ENCODE assay signal across 7 cellular contexts in the genomic region with DNA sequence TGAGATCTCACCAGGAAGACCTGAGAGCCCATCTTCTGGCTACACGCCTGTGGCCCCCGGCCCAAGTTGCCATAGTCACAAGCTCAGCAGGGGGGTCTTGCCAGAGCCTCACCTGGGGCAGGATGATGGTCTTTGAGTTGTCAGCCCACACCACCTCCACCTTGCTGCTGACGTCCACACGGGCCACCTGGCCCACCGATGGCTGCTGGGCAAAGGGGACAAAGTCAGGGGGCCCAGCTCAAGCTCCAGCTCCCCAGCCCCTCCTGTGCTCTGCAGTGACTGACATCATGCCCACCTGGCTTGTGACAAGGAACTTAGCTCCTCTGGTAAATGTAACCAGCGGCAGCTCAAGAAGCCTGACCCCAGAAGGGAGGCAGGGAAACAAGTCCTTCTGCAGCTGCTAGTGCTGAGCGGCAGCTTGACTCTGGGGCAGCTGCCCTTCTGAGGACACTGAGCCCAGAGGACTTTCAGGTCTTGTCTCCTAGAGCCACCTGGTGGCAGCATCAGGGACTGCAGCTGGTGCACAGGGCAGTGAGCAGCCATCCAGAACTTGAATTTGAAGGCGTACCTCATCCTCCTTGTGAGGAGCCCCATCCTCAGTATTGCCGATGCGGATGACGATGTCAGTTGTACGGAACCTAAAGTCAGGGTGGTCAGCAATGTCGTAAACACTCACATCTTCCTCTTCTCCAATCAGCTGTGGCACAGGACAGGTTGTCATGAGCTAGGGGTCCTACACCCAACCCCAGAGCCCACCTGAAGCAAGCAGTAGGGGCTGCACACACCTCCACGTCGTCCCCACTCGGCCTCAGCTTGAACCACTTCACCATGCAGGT. TPM values are rescaled to one million over a fixed set of nuclear protein-coding genes. Genes with fewer than 3 reads are reported as not detected.
DNase-seq lines count a peak whose midpoint lies in the region; ATAC-seq, FAIRE-seq and TF ChIP-seq lines count a peak whose summit lies in the region.

No MANE protein-coding gene starts in this region.

- H3K9ac ChIP-seq in astrocyte (ENCODE audit: low read length): no peak overlapping the region

- no peaks in the 10 kb centered on the region for H3K27me3 ChIP-seq in astrocyte (ENCODE audit: insufficient read depth, low read length)
- no peaks in the 10 kb centered on the region for H3K27me3 ChIP-seq in hepatocyte
- H3K27me3 ChIP-seq in small intestine (ENCODE audit: control insufficient read depth in 2 of 2, insufficient read depth in 2 of 2, low read length in 2 of 2): no peaks in the 10 kb centered on the region

- H3K9me3 ChIP-seq in astrocyte (ENCODE audit: insufficient read depth, low read depth, low read length) (no peaks in the 10 kb centered on the region), hepatocyte (ENCODE audit: low read depth) (no peaks in the 10 kb centered on the region), small intestine (ENCODE audit: control insufficient read depth, low read depth) (no peaks in the 10 kb centered on the region)

- no peaks in the 10 kb centered on the region for H3K9me3 Mint-ChIP-seq in astrocyte (ENCODE audit: unreplicated experiment)

- DNase-seq in GM12891 (ENCODE audit: insufficient read length, low spot score) (peak; percentile 85), NCI-H2029 (lab: John Stamatoyannopoulos, UW) (peak; percentile 54), T1000 (lab: John Stamatoyannopoulos, UW) (peak; percentile 65), astrocyte (ENCODE audit: low read depth) (peak; percentile 56), hepatocyte (ENCODE audit: low spot score) (peak; percentile 92), small intestine (peak; percentile 88)

- H3K36me3 ChIP-seq in astrocyte (ENCODE audit: insufficient read depth, low read length) (peaks cover 19% of the 10 kb centered on the region), hepatocyte (replicated peaks; ENCODE audit: insufficient read depth, low read depth) (no peaks in the 10 kb centered on the region), small intestine (ENCODE audit: control insufficient read depth in 2 of 2, insufficient read depth in 2 of 2, low read length in 2 of 2) (peaks cover 17 to 20% of the 10 kb centered on the region in 2 donors)

- no peak for TF ChIP-seq POLR2A in GM12891 (IDR thresholded peaks at IDR 0.05; ENCODE audit: low read depth, low read length)

- no peak overlapping the region for H2AFZ ChIP-seq in astrocyte (ENCODE audit: low read depth, low read length)
- H2AFZ ChIP-seq in hepatocyte: no peak overlapping the region

- no peak for ATAC-seq in HG03460 (IDR thresholded peaks at IDR 0.05; ENCODE audit: unreplicated experiment)

- TF ChIP-seq CTCF in astrocyte (IDR thresholded peaks at IDR 0.05; ENCODE audit: insufficient read depth, low read depth, low read length): peak; percentile 98
- TF ChIP-seq CTCF in hepatocyte (IDR thresholded peaks at IDR 0.05; ENCODE audit: poor library complexity): peak; percentile 91

- no peaks in the 10 kb centered on the region for H3K79me2 ChIP-seq in astrocyte (ENCODE audit: insufficient read depth, low read length)
- H3K79me2 ChIP-seq in hepatocyte: no peaks in the 10 kb centered on the region

- no peak overlapping the region for H3K4me2 ChIP-seq in astrocyte (ENCODE audit: low read length)
- no peak overlapping the region for H3K4me2 ChIP-seq in hepatocyte

- no peak overlapping the region for H3K27ac Mint-ChIP-seq in astrocyte (ENCODE audit: unreplicated experiment)

- 71% methylated on average over 16 of the region's 16 CpGs for WGBS in hepatocyte (ENCODE audit: low lambda C conversion rate, missing lambda C conversion rate)
- WGBS in small intestine, 3 donors: 54 to 59% (median 54%) methylated on average over 16 of the region's 16 CpGs

- H3K4me1 ChIP-seq in astrocyte (ENCODE audit: insufficient read depth, low read length) (no peaks in the 10 kb centered on the region), hepatocyte (ENCODE audit: insufficient read depth) (no peaks in the 10 kb centered on the region), small intestine (ENCODE audit: control insufficient read depth in 2 of 2, insufficient read depth in 1 of 2, low read depth in 1 of 2, low read length in 1 of 2) (peaks cover 0 to 4% of the 10 kb centered on the region in 2 donors)

- H3K36me3 Mint-ChIP-seq in astrocyte (ENCODE audit: low read depth, unreplicated experiment): peaks cover 31% of the 10 kb centered on the region

- no peaks in the 10 kb centered on the region for H3K27me3 Mint-ChIP-seq in astrocyte (ENCODE audit: low read depth, unreplicated experiment)

- no peaks in the 10 kb centered on the region for H3K9me2 ChIP-seq in hepatocyte (replicated peaks; ENCODE audit: insufficient read depth)

- H3K4me3 Mint-ChIP-seq in astrocyte (ENCODE audit: unreplicated experiment): no peak overlapping the region

- H3K4me3 ChIP-seq in astrocyte (ENCODE audit: insufficient read depth, low read depth, low read length): no peak overlapping the region
- no peak overlapping the region for H3K4me3 ChIP-seq in hepatocyte
- H3K4me3 ChIP-seq in small intestine (ENCODE audit: low read depth in 1 of 2, low read length in 2 of 2): no peak overlapping the region

- peak; percentile 94 for FAIRE-seq in GM12891 (lab: Jason Lieb, UNC)
- FAIRE-seq in astrocyte (lab: Jason Lieb, UNC): no peak
- FAIRE-seq in small intestine (lab: Jason Lieb, UNC): no peak

- H4K20me1 ChIP-seq in astrocyte (ENCODE audit: insufficient read depth, low read length) (peaks cover 39% of the 10 kb centered on the region), hepatocyte (ENCODE audit: insufficient read depth, poor library complexity, severe bottlenecking) (no peaks in the 10 kb centered on the region)

- H3K27ac ChIP-seq in astrocyte (ENCODE audit: low read depth, low read length): no peak overlapping the region
- no peak overlapping the region for H3K27ac ChIP-seq in hepatocyte
- H3K27ac ChIP-seq in small intestine (ENCODE audit: low read depth in 1 of 2, low read length in 1 of 2): no peak overlapping the region

- H3K4me1 Mint-ChIP-seq in astrocyte (ENCODE audit: low read depth, unreplicated experiment): peaks cover 3% of the 10 kb centered on the region

TF ChIP-seq in GM12891, 5 proteins besides CTCF, POLR2A, EP300 and RAD21:
- TF ChIP-seq TAF1 (IDR thresholded peaks at IDR 0.05; ENCODE audit: low read depth, low read length) (no peak), POLR2AphosphoS5 (IDR thresholded peaks at IDR 0.05; ENCODE audit: low read depth, low read length) (no peak), SPI1 (IDR thresholded peaks at IDR 0.05; ENCODE audit: low read depth, low read length) (no peak), PAX5 (IDR thresholded peaks at IDR 0.05; ENCODE audit: insufficient read depth, low read length, severe bottlenecking) (peak; percentile 83)

RNA-seq across cellular contexts. Expression of a gene that starts 13.5 kb away (rescaled TPM):
- 0.27 TPM for polyA plus RNA-seq in GM12891 (2012; ENCODE audit: low read depth, missing spikeins)
- 34.8 TPM in 2 replicates for total RNA-seq in astrocyte
- 3.8 and 5.2 TPM in 2 replicates for total RNA-seq in hepatocyte
- 12.1 and 15.2 TPM in 2 replicates for polyA plus RNA-seq in hepatocyte
- 10 to 100 TPM; 10.5 to 12.7 (median 11.6) TPM for polyA plus RNA-seq in small intestine

RNA-seq across cellular contexts. Expression of a gene that starts 44.2 kb away (rescaled TPM):
- polyA plus RNA-seq in GM12891 (2012; ENCODE audit: low read depth, missing spikeins): 20.6 TPM
- total RNA-seq in astrocyte (33.3 and 36.2 TPM in 2 replicates), hepatocyte (42.1 and 61.8 TPM in 2 replicates)
- polyA plus RNA-seq in hepatocyte (42.3 and 62.3 TPM in 2 replicates), small intestine (10 to 100 TPM; 32.2 to 34.9 (median 32.5) TPM)

RNA-seq across cellular contexts. Expression of a gene that starts 55.0 kb away (rescaled TPM):
- 14.6 TPM for polyA plus RNA-seq in GM12891 (2012; ENCODE audit: low read depth, missing spikeins)
- 25.8 and 26.0 TPM in 2 replicates for total RNA-seq in astrocyte
- 14.6 and 15.2 TPM in 2 replicates for total RNA-seq in hepatocyte
- 9.7 and 12.5 TPM in 2 replicates for polyA plus RNA-seq in hepatocyte
- polyA plus RNA-seq in small intestine: 10 to 100 TPM in 1 of 3 donors, 1 to 10 TPM in 2; 5.7 to 12.2 (median 6.9) TPM
